ENCODE assay signal across 20 cellular contexts in the genomic region with DNA sequence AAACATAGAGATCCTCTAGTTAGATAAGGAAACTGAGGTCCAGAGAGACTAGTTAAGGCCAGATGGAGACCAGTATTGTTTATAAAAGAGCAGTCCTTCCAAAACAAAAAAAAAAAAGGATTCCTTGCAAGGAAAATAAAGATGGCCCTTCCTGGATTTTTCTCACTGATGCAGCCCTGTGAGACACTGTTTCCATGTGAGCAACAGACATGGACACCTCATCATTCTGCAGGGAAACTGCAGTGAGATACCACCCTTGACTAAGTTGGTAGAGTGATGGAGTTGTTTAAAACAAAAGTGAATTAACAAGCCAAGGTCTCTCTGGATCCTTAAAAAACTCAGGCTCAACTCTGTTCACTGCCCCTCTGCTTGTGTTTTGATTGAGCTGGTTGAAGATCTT.
DNase-seq lines count a peak whose midpoint lies in the region; ATAC-seq and TF ChIP-seq lines count a peak whose summit lies in the region.
"Had no signal": no experiment of that assay in that cellular context is flagged by ENCODE, and none has a peak within 500 bp of the region (broad histone marks: within the 10 kb centered on the region; RNA-seq: fewer than 3 reads in every experiment).

No MANE protein-coding gene starts in this region.

- no peak overlapping the region for H3K4me3 ChIP-seq in GM23338
- H3K4me3 ChIP-seq: A549, SJSA1 had no signal

- H3K4me3 Mint-ChIP-seq in GM23338 (no peak overlapping the region), nephron (no peak overlapping the region)
- H3K4me3 Mint-ChIP-seq: CD4-positive, CD25-positive, alpha-beta regulatory T cell had no signal

- no peaks in the 10 kb centered on the region for H3K9me2 ChIP-seq in GM23338 (ENCODE audit: insufficient read depth)

- H3K27ac ChIP-seq in GM23338 (ENCODE audit: low read depth) (peak overlapping the region; percentile 53; the same call in 1 of the 2 replicates), caudate nucleus (ENCODE audit: low read depth, low read length) (peak overlapping the region; percentile 46)
- H3K27ac ChIP-seq: A549, SJSA1 had no signal

- in situ Hi-C loops in G401 (cut with HindIII; ENCODE audit: low sequenced_read_pairs): no loop called here

- H3K36me3 ChIP-seq in GM23338 (ENCODE audit: insufficient read depth): peaks cover 42% of the 10 kb centered on the region
- H3K36me3 ChIP-seq: SJSA1 had no signal

- no peaks in the 10 kb centered on the region for H3K27me3 ChIP-seq in GM23338 (ENCODE audit: insufficient read depth)
- H3K27me3 ChIP-seq: SJSA1 had no signal

- H3F3A ChIP-seq in GM23338 (replicated peaks; ENCODE audit: low read depth): peaks cover 13% of the 10 kb centered on the region; the same call in 1 of the 2 replicates

- H4K20me1 ChIP-seq in GM23338 (replicated peaks; ENCODE audit: insufficient read depth): peaks cover 9% of the 10 kb centered on the region

- TF ChIP-seq CTCF in GM23338 (conservative IDR thresholded peaks at IDR 0.05; ENCODE audit: low read depth in 2 of 2) (no peak), nephron (IDR thresholded peaks at IDR 0.05; ENCODE audit: unreplicated experiment in 3 of 3) (no peak)

- no peak overlapping the region for H2AFZ ChIP-seq in GM23338

- H3K27me3 Mint-ChIP-seq in GM23338 (ENCODE audit: insufficient read depth, low read depth, poor library complexity) (peaks cover 2% of the 10 kb centered on the region), nephron (ENCODE audit: low read depth) (peaks cover 15% of the 10 kb centered on the region)

- no peak overlapping the region for H3K4me2 ChIP-seq in GM23338
- H3K4me2 ChIP-seq: A549 had no signal

- H3K27ac Mint-ChIP-seq in GM23338 (no peak overlapping the region), nephron (peak overlapping the region; percentile 18 to 63 (median 26))

- ATAC-seq in GM23338 (no peak), HG03378 (IDR thresholded peaks at IDR 0.05; ENCODE audit: unreplicated experiment) (no peak), HG02571 (IDR thresholded peaks at IDR 0.05; ENCODE audit: unreplicated experiment) (no peak)
- ATAC-seq: A549, Right ventricle myocardium inferior had no signal

- H3K36me3 Mint-ChIP-seq in GM23338 (ENCODE audit: low read depth) (peaks cover 33% of the 10 kb centered on the region), nephron (ENCODE audit: low read depth) (peaks cover 9% of the 10 kb centered on the region)
- H3K36me3 Mint-ChIP-seq: CD4-positive, CD25-positive, alpha-beta regulatory T cell had no signal

- H3K4me1 Mint-ChIP-seq in GM23338: peaks cover 7% of the 10 kb centered on the region; the same call in 1 of the 3 replicates
- peaks cover 33% of the 10 kb centered on the region for H3K4me1 Mint-ChIP-seq in nephron
- H3K4me1 Mint-ChIP-seq: CD4-positive, CD25-positive, alpha-beta regulatory T cell had no signal

- DNase-seq in AG20443 (ENCODE audit: low spot score): peak; percentile 36
- no peak for DNase-seq in GM23338 (ENCODE audit: low spot score)
- DNase-seq in caudate nucleus (lab: John Stamatoyannopoulos, UW): no peak
- DNase-seq in NCI-H146 treated with DMSO at 0.1 percent for 48 hours (lab: John Stamatoyannopoulos, UW; ENCODE audit: unreplicated experiment): no peak
- no peak for DNase-seq in G401 (ENCODE audit: low spot score)
- DNase-seq: CD4-positive, CD25-positive, alpha-beta regulatory T cell; DMS79 treated with DMSO at 0.1 percent for 48 hours; KG1; NCI-H1105; NCI-H146; NCI-H2081; NCI-H2171 treated with DMSO at 0.1 percent for 48 hours; NCI-H526; OCI-M1 had no signal

- no peaks in the 10 kb centered on the region for H3K4me1 ChIP-seq in GM23338 (ENCODE audit: insufficient read depth)

- H3K79me2 ChIP-seq in GM23338 (replicated peaks; ENCODE audit: insufficient read depth): no peaks in the 10 kb centered on the region

- H3K9me3 Mint-ChIP-seq in GM23338 (no peaks in the 10 kb centered on the region), nephron (no peaks in the 10 kb centered on the region)
- H3K9me3 Mint-ChIP-seq: CD4-positive, CD25-positive, alpha-beta regulatory T cell had no signal

TF ChIP-seq in GM23338, 12 proteins besides CTCF, POLR2A, EP300 and RAD21 (continues in another document):
- TF ChIP-seq JUNB (IDR thresholded peaks at IDR 0.05; ENCODE audit: unreplicated experiment) (no peak), EZH2 (IDR thresholded peaks at IDR 0.05; ENCODE audit: low read depth, unreplicated experiment) (no peak), ZNF114 (CRISPR knock-in tag; IDR thresholded peaks at IDR 0.05) (no peak), POLR2AphosphoS5 (IDR thresholded peaks at IDR 0.05; ENCODE audit: low read depth) (no peak), ZNF331 (CRISPR knock-in tag; IDR thresholded peaks at IDR 0.05; ENCODE audit: low read depth) (no peak), CREB1 (CRISPR knock-in tag; IDR thresholded peaks at IDR 0.05; ENCODE audit: low read depth) (no peak)
- TF ChIP-seq, protein P1, sequence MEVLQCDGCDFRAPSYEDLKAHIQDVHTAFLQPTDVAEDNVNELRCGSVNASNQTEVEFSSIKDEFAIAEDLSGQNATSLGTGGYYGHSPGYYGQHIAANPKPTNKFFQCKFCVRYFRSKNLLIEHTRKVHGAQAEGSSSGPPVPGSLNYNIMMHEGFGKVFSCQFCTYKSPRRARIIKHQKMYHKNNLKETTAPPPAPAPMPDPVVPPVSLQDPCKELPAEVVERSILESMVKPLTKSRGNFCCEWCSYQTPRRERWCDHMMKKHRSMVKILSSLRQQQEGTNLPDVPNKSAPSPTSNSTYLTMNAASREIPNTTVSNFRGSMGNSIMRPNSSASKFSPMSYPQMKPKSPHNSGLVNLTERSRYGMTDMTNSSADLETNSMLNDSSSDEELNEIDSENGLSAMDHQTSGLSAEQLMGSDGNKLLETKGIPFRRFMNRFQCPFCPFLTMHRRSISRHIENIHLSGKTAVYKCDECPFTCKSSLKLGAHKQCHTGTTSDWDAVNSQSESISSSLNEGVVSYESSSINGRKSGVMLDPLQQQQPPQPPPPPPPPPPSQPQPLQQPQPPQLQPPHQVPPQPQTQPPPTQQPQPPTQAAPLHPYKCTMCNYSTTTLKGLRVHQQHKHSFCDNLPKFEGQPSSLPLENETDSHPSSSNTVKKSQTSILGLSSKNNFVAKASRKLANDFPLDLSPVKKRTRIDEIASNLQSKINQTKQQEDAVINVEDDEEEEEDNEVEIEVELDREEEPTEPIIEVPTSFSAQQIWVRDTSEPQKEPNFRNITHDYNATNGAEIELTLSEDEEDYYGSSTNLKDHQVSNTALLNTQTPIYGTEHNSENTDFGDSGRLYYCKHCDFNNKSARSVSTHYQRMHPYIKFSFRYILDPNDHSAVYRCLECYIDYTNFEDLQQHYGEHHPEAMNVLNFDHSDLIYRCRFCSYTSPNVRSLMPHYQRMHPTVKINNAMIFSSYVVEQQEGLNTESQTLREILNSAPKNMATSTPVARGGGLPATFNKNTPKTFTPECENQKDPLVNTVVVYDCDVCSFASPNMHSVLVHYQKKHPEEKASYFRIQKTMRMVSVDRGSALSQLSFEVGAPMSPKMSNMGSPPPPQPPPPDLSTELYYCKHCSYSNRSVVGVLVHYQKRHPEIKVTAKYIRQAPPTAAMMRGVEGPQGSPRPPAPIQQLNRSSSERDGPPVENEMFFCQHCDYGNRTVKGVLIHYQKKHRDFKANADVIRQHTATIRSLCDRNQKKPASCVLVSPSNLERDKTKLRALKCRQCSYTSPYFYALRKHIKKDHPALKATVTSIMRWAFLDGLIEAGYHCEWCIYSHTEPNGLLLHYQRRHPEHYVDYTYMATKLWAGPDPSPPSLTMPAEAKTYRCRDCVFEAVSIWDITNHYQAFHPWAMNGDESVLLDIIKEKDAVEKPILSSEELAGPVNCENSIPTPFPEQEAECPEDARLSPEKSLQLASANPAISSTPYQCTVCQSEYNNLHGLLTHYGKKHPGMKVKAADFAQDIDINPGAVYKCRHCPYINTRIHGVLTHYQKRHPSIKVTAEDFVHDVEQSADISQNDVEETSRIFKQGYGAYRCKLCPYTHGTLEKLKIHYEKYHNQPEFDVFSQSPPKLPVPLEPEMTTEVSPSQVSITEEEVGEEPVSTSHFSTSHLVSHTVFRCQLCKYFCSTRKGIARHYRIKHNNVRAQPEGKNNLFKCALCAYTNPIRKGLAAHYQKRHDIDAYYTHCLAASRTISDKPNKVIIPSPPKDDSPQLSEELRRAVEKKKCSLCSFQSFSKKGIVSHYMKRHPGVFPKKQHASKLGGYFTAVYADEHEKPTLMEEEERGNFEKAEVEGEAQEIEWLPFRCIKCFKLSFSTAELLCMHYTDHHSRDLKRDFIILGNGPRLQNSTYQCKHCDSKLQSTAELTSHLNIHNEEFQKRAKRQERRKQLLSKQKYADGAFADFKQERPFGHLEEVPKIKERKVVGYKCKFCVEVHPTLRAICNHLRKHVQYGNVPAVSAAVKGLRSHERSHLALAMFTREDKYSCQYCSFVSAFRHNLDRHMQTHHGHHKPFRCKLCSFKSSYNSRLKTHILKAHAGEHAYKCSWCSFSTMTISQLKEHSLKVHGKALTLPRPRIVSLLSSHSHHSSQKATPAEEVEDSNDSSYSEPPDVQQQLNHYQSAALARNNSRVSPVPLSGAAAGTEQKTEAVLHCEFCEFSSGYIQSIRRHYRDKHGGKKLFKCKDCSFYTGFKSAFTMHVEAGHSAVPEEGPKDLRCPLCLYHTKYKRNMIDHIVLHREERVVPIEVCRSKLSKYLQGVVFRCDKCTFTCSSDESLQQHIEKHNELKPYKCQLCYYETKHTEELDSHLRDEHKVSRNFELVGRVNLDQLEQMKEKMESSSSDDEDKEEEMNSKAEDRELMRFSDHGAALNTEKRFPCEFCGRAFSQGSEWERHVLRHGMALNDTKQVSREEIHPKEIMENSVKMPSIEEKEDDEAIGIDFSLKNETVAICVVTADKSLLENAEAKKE (CRISPR knock-in tag; IDR thresholded peaks at IDR 0.05): no peak
